Comparison of ENCODE assay signal across 1 cellular context in the genomic region with DNA sequence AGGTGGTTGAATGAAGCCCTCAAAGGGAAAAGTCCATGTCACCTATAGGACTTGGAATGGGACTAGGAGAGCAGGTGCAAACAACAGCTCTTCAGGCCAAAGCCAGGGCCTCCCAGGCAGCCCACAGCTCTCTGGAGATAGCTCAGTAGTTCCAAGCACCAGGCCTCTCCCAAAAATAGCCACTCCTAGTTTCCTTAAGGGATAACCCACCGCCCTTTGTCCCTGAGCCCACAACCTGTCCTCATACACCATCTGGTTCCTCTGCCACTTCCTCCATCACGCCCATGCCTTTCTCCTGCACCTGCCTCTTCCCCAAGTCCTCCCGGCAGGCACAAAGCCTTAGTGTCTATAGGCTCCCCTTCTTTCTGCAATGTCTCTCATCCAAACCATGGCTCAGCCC.
TF ChIP-seq lines count a peak whose summit lies in the region.

No MANE protein-coding gene starts in this region.

TF ChIP-seq in A549, 52 proteins besides CTCF, POLR2A, EP300 and RAD21:
- TF ChIP-seq, protein P1, sequence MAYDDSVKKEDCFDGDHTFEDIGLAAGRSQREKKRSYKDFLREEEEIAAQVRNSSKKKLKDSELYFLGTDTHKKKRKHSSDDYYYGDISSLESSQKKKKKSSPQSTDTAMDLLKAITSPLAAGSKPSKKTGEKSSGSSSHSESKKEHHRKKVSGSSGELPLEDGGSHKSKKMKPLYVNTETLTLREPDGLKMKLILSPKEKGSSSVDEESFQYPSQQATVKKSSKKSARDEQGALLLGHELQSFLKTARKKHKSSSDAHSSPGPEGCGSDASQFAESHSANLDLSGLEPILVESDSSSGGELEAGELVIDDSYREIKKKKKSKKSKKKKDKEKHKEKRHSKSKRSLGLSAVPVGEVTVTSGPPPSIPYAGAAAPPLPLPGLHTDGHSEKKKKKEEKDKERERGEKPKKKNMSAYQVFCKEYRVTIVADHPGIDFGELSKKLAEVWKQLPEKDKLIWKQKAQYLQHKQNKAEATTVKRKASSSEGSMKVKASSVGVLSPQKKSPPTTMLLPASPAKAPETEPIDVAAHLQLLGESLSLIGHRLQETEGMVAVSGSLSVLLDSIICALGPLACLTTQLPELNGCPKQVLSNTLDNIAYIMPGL (CRISPR knock-in tag; IDR thresholded peaks at IDR 0.05; ENCODE audit: borderline replicate concordance), result no peak
- TF ChIP-seq, protein P2, sequence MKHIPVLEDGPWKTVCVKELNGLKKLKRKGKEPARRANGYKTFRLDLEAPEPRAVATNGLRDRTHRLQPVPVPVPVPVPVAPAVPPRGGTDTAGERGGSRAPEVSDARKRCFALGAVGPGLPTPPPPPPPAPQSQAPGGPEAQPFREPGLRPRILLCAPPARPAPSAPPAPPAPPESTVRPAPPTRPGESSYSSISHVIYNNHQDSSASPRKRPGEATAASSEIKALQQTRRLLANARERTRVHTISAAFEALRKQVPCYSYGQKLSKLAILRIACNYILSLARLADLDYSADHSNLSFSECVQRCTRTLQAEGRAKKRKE (CRISPR knock-in tag; IDR thresholded peaks at IDR 0.05; ENCODE audit: low read depth), result no peak
- TF ChIP-seq, protein P3, sequence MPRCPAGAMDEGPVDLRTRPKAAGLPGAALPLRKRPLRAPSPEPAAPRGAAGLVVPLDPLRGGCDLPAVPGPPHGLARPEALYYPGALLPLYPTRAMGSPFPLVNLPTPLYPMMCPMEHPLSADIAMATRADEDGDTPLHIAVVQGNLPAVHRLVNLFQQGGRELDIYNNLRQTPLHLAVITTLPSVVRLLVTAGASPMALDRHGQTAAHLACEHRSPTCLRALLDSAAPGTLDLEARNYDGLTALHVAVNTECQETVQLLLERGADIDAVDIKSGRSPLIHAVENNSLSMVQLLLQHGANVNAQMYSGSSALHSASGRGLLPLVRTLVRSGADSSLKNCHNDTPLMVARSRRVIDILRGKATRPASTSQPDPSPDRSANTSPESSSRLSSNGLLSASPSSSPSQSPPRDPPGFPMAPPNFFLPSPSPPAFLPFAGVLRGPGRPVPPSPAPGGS (IDR thresholded peaks at IDR 0.05), result no peak
- TF ChIP-seq, protein P4, sequence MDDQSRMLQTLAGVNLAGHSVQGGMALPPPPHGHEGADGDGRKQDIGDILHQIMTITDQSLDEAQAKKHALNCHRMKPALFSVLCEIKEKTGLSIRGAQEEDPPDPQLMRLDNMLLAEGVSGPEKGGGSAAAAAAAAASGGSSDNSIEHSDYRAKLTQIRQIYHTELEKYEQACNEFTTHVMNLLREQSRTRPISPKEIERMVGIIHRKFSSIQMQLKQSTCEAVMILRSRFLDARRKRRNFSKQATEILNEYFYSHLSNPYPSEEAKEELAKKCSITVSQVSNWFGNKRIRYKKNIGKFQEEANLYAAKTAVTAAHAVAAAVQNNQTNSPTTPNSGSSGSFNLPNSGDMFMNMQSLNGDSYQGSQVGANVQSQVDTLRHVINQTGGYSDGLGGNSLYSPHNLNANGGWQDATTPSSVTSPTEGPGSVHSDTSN (IDR thresholded peaks at IDR 0.05), result no peak
- no peak for TF ChIP-seq NFE2L2 (conservative IDR thresholded peaks at IDR 0.05; ENCODE audit: low read length)
- TF ChIP-seq ZNF302 (CRISPR knock-in tag; IDR thresholded peaks at IDR 0.05), result no peak
- TF ChIP-seq FOXS1 (CRISPR knock-in tag; IDR thresholded peaks at IDR 0.05), result no peak
- no peak for TF ChIP-seq RFX5 (IDR thresholded peaks at IDR 0.05)
- no peak for TF ChIP-seq HEYL (CRISPR knock-in tag; IDR thresholded peaks at IDR 0.05)
- no peak for TF ChIP-seq SREBF2 (IDR thresholded peaks at IDR 0.05)
- no peak for TF ChIP-seq FOSL2 (IDR thresholded peaks at IDR 0.05)
- TF ChIP-seq FOSL2 (CRISPR knock-in tag; IDR thresholded peaks at IDR 0.05), result no peak
- no peak for TF ChIP-seq SMC3 (IDR thresholded peaks at IDR 0.05)
- TF ChIP-seq ZC3H11A (IDR thresholded peaks at IDR 0.05), result no peak
